ENCODE assay signal across 2 cellular contexts in the genomic region with DNA sequence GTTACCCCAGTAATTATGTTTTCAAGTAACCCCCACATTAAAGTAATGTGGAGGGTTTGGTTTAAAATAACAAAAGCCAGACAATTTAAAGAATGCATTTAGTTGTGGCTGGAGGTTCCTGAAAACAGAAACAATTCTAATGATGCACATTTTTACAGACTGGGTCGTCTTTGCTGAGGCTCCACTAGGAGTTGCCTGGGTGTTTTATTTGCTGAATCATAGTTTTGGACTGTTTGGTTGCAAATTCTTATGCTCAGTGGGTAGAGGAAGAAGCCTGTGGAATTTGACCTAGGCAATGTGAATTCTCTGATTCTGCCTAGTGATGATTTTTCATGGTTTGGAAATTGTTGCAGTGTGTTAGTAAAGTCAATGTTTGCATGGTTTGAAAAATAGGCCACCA.
TF ChIP-seq lines count a peak whose summit lies in the region.

No MANE protein-coding gene starts in this region.

TF ChIP-seq in GM23338, 12 proteins besides CTCF, POLR2A, EP300 and RAD21:
- TF ChIP-seq, protein P1, sequence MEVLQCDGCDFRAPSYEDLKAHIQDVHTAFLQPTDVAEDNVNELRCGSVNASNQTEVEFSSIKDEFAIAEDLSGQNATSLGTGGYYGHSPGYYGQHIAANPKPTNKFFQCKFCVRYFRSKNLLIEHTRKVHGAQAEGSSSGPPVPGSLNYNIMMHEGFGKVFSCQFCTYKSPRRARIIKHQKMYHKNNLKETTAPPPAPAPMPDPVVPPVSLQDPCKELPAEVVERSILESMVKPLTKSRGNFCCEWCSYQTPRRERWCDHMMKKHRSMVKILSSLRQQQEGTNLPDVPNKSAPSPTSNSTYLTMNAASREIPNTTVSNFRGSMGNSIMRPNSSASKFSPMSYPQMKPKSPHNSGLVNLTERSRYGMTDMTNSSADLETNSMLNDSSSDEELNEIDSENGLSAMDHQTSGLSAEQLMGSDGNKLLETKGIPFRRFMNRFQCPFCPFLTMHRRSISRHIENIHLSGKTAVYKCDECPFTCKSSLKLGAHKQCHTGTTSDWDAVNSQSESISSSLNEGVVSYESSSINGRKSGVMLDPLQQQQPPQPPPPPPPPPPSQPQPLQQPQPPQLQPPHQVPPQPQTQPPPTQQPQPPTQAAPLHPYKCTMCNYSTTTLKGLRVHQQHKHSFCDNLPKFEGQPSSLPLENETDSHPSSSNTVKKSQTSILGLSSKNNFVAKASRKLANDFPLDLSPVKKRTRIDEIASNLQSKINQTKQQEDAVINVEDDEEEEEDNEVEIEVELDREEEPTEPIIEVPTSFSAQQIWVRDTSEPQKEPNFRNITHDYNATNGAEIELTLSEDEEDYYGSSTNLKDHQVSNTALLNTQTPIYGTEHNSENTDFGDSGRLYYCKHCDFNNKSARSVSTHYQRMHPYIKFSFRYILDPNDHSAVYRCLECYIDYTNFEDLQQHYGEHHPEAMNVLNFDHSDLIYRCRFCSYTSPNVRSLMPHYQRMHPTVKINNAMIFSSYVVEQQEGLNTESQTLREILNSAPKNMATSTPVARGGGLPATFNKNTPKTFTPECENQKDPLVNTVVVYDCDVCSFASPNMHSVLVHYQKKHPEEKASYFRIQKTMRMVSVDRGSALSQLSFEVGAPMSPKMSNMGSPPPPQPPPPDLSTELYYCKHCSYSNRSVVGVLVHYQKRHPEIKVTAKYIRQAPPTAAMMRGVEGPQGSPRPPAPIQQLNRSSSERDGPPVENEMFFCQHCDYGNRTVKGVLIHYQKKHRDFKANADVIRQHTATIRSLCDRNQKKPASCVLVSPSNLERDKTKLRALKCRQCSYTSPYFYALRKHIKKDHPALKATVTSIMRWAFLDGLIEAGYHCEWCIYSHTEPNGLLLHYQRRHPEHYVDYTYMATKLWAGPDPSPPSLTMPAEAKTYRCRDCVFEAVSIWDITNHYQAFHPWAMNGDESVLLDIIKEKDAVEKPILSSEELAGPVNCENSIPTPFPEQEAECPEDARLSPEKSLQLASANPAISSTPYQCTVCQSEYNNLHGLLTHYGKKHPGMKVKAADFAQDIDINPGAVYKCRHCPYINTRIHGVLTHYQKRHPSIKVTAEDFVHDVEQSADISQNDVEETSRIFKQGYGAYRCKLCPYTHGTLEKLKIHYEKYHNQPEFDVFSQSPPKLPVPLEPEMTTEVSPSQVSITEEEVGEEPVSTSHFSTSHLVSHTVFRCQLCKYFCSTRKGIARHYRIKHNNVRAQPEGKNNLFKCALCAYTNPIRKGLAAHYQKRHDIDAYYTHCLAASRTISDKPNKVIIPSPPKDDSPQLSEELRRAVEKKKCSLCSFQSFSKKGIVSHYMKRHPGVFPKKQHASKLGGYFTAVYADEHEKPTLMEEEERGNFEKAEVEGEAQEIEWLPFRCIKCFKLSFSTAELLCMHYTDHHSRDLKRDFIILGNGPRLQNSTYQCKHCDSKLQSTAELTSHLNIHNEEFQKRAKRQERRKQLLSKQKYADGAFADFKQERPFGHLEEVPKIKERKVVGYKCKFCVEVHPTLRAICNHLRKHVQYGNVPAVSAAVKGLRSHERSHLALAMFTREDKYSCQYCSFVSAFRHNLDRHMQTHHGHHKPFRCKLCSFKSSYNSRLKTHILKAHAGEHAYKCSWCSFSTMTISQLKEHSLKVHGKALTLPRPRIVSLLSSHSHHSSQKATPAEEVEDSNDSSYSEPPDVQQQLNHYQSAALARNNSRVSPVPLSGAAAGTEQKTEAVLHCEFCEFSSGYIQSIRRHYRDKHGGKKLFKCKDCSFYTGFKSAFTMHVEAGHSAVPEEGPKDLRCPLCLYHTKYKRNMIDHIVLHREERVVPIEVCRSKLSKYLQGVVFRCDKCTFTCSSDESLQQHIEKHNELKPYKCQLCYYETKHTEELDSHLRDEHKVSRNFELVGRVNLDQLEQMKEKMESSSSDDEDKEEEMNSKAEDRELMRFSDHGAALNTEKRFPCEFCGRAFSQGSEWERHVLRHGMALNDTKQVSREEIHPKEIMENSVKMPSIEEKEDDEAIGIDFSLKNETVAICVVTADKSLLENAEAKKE (CRISPR knock-in tag; IDR thresholded peaks at IDR 0.05): no peak
- TF ChIP-seq, protein P2, sequence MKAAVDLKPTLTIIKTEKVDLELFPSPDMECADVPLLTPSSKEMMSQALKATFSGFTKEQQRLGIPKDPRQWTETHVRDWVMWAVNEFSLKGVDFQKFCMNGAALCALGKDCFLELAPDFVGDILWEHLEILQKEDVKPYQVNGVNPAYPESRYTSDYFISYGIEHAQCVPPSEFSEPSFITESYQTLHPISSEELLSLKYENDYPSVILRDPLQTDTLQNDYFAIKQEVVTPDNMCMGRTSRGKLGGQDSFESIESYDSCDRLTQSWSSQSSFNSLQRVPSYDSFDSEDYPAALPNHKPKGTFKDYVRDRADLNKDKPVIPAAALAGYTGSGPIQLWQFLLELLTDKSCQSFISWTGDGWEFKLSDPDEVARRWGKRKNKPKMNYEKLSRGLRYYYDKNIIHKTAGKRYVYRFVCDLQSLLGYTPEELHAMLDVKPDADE (IDR thresholded peaks at IDR 0.05): no peak
- no peak for TF ChIP-seq ZNF114 (CRISPR knock-in tag; IDR thresholded peaks at IDR 0.05)
- no peak for TF ChIP-seq EZH2phosphoT487 (IDR thresholded peaks at IDR 0.05; ENCODE audit: unreplicated experiment)
- TF ChIP-seq CREB1 (CRISPR knock-in tag; IDR thresholded peaks at IDR 0.05; ENCODE audit: low read depth): no peak
- TF ChIP-seq POLR2AphosphoS5 (IDR thresholded peaks at IDR 0.05; ENCODE audit: low read depth): no peak
- no peak for TF ChIP-seq JUNB (IDR thresholded peaks at IDR 0.05; ENCODE audit: unreplicated experiment)
- TF ChIP-seq, protein P3, sequence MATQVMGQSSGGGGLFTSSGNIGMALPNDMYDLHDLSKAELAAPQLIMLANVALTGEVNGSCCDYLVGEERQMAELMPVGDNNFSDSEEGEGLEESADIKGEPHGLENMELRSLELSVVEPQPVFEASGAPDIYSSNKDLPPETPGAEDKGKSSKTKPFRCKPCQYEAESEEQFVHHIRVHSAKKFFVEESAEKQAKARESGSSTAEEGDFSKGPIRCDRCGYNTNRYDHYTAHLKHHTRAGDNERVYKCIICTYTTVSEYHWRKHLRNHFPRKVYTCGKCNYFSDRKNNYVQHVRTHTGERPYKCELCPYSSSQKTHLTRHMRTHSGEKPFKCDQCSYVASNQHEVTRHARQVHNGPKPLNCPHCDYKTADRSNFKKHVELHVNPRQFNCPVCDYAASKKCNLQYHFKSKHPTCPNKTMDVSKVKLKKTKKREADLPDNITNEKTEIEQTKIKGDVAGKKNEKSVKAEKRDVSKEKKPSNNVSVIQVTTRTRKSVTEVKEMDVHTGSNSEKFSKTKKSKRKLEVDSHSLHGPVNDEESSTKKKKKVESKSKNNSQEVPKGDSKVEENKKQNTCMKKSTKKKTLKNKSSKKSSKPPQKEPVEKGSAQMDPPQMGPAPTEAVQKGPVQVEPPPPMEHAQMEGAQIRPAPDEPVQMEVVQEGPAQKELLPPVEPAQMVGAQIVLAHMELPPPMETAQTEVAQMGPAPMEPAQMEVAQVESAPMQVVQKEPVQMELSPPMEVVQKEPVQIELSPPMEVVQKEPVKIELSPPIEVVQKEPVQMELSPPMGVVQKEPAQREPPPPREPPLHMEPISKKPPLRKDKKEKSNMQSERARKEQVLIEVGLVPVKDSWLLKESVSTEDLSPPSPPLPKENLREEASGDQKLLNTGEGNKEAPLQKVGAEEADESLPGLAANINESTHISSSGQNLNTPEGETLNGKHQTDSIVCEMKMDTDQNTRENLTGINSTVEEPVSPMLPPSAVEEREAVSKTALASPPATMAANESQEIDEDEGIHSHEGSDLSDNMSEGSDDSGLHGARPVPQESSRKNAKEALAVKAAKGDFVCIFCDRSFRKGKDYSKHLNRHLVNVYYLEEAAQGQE (IDR thresholded peaks at IDR 0.05; ENCODE audit: unreplicated experiment): no peak
TF ChIP-seq in GM23338: peak in this region for 0.

TF ChIP-seq in WTC11, 78 proteins besides CTCF, POLR2A, EP300 and RAD21 (continued from another document):
- TF ChIP-seq, protein P4, sequence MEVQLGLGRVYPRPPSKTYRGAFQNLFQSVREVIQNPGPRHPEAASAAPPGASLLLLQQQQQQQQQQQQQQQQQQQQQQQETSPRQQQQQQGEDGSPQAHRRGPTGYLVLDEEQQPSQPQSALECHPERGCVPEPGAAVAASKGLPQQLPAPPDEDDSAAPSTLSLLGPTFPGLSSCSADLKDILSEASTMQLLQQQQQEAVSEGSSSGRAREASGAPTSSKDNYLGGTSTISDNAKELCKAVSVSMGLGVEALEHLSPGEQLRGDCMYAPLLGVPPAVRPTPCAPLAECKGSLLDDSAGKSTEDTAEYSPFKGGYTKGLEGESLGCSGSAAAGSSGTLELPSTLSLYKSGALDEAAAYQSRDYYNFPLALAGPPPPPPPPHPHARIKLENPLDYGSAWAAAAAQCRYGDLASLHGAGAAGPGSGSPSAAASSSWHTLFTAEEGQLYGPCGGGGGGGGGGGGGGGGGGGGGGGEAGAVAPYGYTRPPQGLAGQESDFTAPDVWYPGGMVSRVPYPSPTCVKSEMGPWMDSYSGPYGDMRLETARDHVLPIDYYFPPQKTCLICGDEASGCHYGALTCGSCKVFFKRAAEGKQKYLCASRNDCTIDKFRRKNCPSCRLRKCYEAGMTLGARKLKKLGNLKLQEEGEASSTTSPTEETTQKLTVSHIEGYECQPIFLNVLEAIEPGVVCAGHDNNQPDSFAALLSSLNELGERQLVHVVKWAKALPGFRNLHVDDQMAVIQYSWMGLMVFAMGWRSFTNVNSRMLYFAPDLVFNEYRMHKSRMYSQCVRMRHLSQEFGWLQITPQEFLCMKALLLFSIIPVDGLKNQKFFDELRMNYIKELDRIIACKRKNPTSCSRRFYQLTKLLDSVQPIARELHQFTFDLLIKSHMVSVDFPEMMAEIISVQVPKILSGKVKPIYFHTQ (CRISPR knock-in tag; IDR thresholded peaks at IDR 0.05): no peak
- TF ChIP-seq, protein P5, sequence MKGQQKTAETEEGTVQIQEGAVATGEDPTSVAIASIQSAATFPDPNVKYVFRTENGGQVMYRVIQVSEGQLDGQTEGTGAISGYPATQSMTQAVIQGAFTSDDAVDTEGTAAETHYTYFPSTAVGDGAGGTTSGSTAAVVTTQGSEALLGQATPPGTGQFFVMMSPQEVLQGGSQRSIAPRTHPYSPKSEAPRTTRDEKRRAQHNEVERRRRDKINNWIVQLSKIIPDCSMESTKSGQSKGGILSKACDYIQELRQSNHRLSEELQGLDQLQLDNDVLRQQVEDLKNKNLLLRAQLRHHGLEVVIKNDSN (CRISPR knock-in tag; IDR thresholded peaks at IDR 0.05): no peak
- TF ChIP-seq RELA (CRISPR knock-in tag; IDR thresholded peaks at IDR 0.05; ENCODE audit: borderline replicate concordance): no peak
- no peak for TF ChIP-seq ZNF317 (CRISPR knock-in tag; IDR thresholded peaks at IDR 0.05; ENCODE audit: borderline replicate concordance, low read depth)
- no peak for TF ChIP-seq TEAD1 (CRISPR knock-in tag; IDR thresholded peaks at IDR 0.05)
- TF ChIP-seq, protein P6, sequence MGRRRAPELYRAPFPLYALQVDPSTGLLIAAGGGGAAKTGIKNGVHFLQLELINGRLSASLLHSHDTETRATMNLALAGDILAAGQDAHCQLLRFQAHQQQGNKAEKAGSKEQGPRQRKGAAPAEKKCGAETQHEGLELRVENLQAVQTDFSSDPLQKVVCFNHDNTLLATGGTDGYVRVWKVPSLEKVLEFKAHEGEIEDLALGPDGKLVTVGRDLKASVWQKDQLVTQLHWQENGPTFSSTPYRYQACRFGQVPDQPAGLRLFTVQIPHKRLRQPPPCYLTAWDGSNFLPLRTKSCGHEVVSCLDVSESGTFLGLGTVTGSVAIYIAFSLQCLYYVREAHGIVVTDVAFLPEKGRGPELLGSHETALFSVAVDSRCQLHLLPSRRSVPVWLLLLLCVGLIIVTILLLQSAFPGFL (CRISPR knock-in tag; IDR thresholded peaks at IDR 0.05; ENCODE audit: borderline replicate concordance): no peak
- no peak for TF ChIP-seq MYBL2 (CRISPR knock-in tag; IDR thresholded peaks at IDR 0.05)
- TF ChIP-seq, protein P7, sequence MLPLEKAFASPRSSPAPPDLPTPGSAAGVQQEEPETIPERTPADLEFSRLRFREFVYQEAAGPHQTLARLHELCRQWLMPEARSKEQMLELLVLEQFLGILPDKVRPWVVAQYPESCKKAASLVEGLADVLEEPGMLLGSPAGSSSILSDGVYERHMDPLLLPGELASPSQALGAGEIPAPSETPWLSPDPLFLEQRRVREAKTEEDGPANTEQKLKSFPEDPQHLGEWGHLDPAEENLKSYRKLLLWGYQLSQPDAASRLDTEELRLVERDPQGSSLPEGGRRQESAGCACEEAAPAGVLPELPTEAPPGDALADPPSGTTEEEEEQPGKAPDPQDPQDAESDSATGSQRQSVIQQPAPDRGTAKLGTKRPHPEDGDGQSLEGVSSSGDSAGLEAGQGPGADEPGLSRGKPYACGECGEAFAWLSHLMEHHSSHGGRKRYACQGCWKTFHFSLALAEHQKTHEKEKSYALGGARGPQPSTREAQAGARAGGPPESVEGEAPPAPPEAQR (CRISPR knock-in tag; IDR thresholded peaks at IDR 0.05): no peak
- no peak for TF ChIP-seq ZNF396 (CRISPR knock-in tag; IDR thresholded peaks at IDR 0.05; ENCODE audit: borderline replicate concordance)
TF ChIP-seq in WTC11: peak in this region for 0.
